ENCODE assay signal across 8 cellular contexts in the genomic region with DNA sequence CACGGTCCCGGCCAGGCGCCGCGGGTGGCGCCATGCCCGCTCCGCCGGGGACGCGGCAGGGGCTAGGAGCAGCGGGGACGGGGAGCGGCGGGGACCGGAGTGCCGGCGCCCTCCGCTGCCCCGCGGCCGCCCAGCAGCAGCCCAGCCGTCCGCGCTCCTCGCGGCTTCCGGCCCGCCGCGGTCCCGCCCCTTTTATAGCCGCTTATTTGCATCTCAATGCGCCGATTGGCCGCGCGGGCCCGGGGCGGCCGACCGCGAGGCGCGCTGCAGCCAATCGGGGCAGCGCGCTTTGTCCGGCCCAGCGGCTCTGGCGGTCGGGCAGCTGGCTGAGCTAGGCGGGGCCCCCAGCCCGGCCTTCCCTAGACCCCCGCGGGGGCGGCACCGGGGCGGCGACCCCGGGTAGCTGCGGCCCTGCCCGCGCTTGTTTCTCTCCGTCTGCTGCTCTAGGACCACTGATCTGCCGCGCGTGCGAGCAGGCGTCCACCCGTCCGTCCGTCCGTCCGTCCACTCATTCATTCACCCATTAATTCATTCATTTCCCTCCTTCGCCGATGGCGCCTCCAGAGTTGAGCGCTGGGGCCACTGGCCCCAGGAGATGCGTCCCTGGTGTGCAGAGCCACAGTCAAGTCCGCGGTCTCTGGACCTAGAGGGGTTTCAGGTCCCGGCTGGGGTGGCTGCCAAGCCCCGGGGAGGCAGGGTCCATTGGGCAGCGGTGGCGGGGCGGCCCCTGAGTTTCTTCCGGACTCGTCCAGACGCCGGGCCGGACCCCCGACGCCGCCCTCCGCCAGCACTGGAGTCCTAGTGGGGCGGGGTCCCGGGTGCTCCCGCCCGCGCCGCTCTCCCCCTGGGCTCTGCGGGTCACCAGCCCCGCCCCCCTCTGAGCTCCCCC. TPM values are rescaled to one million over a fixed set of nuclear protein-coding genes. Genes with fewer than 3 reads are reported as not detected.
A peak's percentile ranks its signal among the peaks of the same experiment; 100 is the strongest.
DNase-seq lines count a peak whose midpoint lies in the region; ATAC-seq, FAIRE-seq and TF ChIP-seq lines count a peak whose summit lies in the region.

A gene with protein sequence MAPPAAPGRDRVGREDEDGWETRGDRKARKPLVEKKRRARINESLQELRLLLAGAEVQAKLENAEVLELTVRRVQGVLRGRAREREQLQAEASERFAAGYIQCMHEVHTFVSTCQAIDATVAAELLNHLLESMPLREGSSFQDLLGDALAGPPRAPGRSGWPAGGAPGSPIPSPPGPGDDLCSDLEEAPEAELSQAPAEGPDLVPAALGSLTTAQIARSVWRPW (minus strand): TSS at position 167 of the 889 bp plus-strand sequence. CDS start 133 bp downstream, at position 34.

- in situ Hi-C loops in SK-MEL-5 (cut with HindIII; ENCODE audit: low pct_unique_long_range_greater_than_20kb, low sequenced_read_pairs), result no loop called here

- H3K4me1 ChIP-seq in HEK293 (ENCODE audit: control insufficient read depth, insufficient read depth, low read length), result peaks cover 8% of the 10 kb centered on the region
- H3K4me1 ChIP-seq in pancreas, result peaks cover 15 to 33% (median 17%) of the 10 kb centered on the region in 3 donors
- H3K4me1 ChIP-seq in thoracic aorta (ENCODE audit: control insufficient read depth in 1 of 2, low read depth in 2 of 2), result peaks cover 6 to 30% of the 10 kb centered on the region in 2 donors

- TF ChIP-seq CTCF in HEK293 (tag by site-specific recombination; IDR thresholded peaks at IDR 0.05), result no peak
- TF ChIP-seq CTCF in pancreas (IDR thresholded peaks at IDR 0.05), result no peak
- TF ChIP-seq CTCF in thoracic aorta (IDR thresholded peaks at IDR 0.05), result no peak

- DNase-seq in GM03348 (ENCODE audit: low spot score), result peak; percentile 99
- peak; percentile 81 for DNase-seq in MV-4-11 (lab: John Stamatoyannopoulos, UW)
- DNase-seq in SK-MEL-5 (ENCODE audit: low read depth, low spot score), result peak; percentile 88
- peak; percentile 76 for DNase-seq in activated naive CD4-positive, alpha-beta T cell treated with anti-CD3 and anti-CD28 coated beads, Interleukin-2, amount 50 U/mL, for 16 hours
- DNase-seq in Right ventricle myocardium inferior (ENCODE audit: missing footprints), result peak; percentile 96
- peak; percentile 85 to 96 (median 91) for DNase-seq in pancreas
- peak; percentile 60 for DNase-seq in thoracic aorta (ENCODE audit: low spot score)

- 0 to 1% methylated on average over 68 to 104 of the region's 104 CpGs for WGBS in pancreas, 2 donors

- ATAC-seq in Right ventricle myocardium inferior (peak; percentile 90), pancreas (peak; percentile 81 to 89 (median 86)), thoracic aorta (ENCODE audit: insufficient number of reproducible peaks, low FRiP score, low read depth) (peak; percentile 49)

- CTCF ChIA-PET in HEK293 (lab: Yijun Ruan, JAX), result interaction anchor here (0.6 to 5.7 kb wide), 3 partner anchors 8 to 75 kb away, joined by 5 to 22 read pairs (median 5); no protein-coding TSS in a partner anchor

- H3K27me3 ChIP-seq in pancreas, result no peaks in the 10 kb centered on the region
- no peaks in the 10 kb centered on the region for H3K27me3 ChIP-seq in thoracic aorta (replicated peaks; ENCODE audit: insufficient read depth)

- peaks cover 0 to under 1% of the 10 kb centered on the region in 2 experiments; a peak in 1 of 3 replicates for H3K36me3 ChIP-seq in HEK293 (ENCODE audit: control insufficient read depth in 2 of 2, insufficient read depth in 1 of 2, low read length in 2 of 2)
- H3K36me3 ChIP-seq in pancreas, result peaks cover 0 to 2% (median 0%) of the 10 kb centered on the region in 3 donors
- H3K36me3 ChIP-seq in thoracic aorta, result peaks cover 2% of the 10 kb centered on the region

- no peak for FAIRE-seq in pancreas (lab: Jason Lieb, UNC)

- H3K27ac ChIP-seq in HEK293 (ENCODE audit: extremely low read depth, low read depth, low read length) (peak within 1 kb of the TSS; percentile 74; the same call in 1 of the 2 replicates), pancreas (peak within 1 kb of the TSS; percentile 38 to 79 (median 68)), thoracic aorta (peak within 1 kb of the TSS in 1 of 2 donors; percentile 14)

- POLR2A ChIA-PET in HEK293 (lab: Yijun Ruan, JAX), result interaction anchor here (0.5 to 1.6 kb wide), 10 partner anchors 9 to 765 kb away, joined by 3 to 7 read pairs (median 4); partner anchors contain the start of gene ILKAP

- intact Hi-C loops in Right ventricle myocardium inferior (cut with DNase I), result loop anchor here (5.0 kb wide), 1 partner anchor 383 kb away; the partner anchor contains the start of gene RAMP1
- intact Hi-C loops in pancreas (cut with DNase I), result no loop called here

- H3K4me3 ChIP-seq in HEK293 (ENCODE audit: low read depth, low read length), result peak within 1 kb of the TSS; percentile 66
- peak within 1 kb of the TSS; percentile 48 to 77 (median 65) for H3K4me3 ChIP-seq in pancreas
- H3K4me3 ChIP-seq in thoracic aorta, result peak within 1 kb of the TSS; percentile 78

- H3K9me3 ChIP-seq in HEK293 (ENCODE audit: control insufficient read depth, insufficient read depth, low read depth, low read length), result no peaks in the 10 kb centered on the region
- no peaks in the 10 kb centered on the region for H3K9me3 ChIP-seq in pancreas
- no peaks in the 10 kb centered on the region for H3K9me3 ChIP-seq in thoracic aorta

TF ChIP-seq in HEK293, 187 proteins besides CTCF, POLR2A, EP300 and RAD21 (continues in another document):
- TF ChIP-seq ZNF544 (tag by site-specific recombination; IDR thresholded peaks at IDR 0.05) (no peak), ZFHX2 (tag by site-specific recombination; conservative IDR thresholded peaks at IDR 0.05) (peak; percentile 29; the same call in 1 of the 2 replicates), KLF17 (tag by site-specific recombination; IDR thresholded peaks at IDR 0.05) (no peak), SP7 (tag by site-specific recombination; IDR thresholded peaks at IDR 0.05) (peak; percentile 43; the same call in 1 of the 2 replicates), SP2 (tag by site-specific recombination; IDR thresholded peaks at IDR 0.05) (peak; percentile 32; the same call in 1 of the 2 replicates), ZNF394 (tag by site-specific recombination; IDR thresholded peaks at IDR 0.05; ENCODE audit: borderline replicate concordance) (no peak)
- TF ChIP-seq, protein P1, sequence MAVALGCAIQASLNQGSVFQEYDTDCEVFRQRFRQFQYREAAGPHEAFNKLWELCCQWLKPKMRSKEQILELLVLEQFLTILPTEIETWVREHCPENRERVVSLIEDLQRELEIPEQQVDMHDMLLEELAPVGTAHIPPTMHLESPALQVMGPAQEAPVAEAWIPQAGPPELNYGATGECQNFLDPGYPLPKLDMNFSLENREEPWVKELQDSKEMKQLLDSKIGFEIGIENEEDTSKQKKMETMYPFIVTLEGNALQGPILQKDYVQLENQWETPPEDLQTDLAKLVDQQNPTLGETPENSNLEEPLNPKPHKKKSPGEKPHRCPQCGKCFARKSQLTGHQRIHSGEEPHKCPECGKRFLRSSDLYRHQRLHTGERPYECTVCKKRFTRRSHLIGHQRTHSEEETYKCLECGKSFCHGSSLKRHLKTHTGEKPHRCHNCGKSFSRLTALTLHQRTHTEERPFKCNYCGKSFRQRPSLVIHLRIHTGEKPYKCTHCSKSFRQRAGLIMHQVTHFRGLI (tag by site-specific recombination; IDR thresholded peaks at IDR 0.05), result 0 out of 2 replicates have a peak, but pooled peaks have one; percentile 38
- TF ChIP-seq, protein P2, sequence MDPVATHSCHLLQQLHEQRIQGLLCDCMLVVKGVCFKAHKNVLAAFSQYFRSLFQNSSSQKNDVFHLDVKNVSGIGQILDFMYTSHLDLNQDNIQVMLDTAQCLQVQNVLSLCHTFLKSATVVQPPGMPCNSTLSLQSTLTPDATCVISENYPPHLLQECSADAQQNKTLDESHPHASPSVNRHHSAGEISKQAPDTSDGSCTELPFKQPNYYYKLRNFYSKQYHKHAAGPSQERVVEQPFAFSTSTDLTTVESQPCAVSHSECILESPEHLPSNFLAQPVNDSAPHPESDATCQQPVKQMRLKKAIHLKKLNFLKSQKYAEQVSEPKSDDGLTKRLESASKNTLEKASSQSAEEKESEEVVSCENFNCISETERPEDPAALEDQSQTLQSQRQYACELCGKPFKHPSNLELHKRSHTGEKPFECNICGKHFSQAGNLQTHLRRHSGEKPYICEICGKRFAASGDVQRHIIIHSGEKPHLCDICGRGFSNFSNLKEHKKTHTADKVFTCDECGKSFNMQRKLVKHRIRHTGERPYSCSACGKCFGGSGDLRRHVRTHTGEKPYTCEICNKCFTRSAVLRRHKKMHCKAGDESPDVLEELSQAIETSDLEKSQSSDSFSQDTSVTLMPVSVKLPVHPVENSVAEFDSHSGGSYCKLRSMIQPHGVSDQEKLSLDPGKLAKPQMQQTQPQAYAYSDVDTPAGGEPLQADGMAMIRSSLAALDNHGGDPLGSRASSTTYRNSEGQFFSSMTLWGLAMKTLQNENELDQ (tag by site-specific recombination; IDR thresholded peaks at IDR 0.05; ENCODE audit: low read depth), result no peak
- TF ChIP-seq, protein P3, sequence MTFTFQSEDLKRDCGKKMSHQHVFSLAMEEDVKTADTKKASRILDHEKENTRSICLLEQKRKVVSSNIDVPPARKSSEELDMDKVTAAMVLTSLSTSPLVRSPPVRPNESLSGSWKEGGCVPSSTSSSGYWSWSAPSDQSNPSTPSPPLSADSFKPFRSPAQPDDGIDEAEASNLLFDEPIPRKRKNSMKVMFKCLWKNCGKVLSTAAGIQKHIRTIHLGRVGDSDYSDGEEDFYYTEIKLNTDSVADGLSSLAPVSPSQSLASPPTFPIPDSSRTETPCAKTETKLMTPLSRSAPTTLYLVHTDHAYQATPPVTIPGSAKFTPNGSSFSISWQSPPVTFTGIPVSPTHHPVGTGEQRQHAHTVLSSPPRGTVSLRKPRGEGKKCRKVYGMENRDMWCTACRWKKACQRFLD (tag by site-specific recombination; IDR thresholded peaks at IDR 0.05), result no peak

RNA-seq across cellular contexts. Expression of the gene that starts here (rescaled TPM):
- 157 and 191 TPM in 2 replicates for total RNA-seq in SK-MEL-5 (2014; rRNA removed; shearing (Covaris generic))
- polyA plus RNA-seq in SK-MEL-5 (2015; cell fraction: cytosol; rRNA removed), result 165 and 196 TPM in 2 replicates
- polyA plus RNA-seq in SK-MEL-5 (2015; cell fraction: nucleus; rRNA removed), result 426 and 578 TPM in 2 replicates
- total RNA-seq in Right ventricle myocardium inferior (4.3 TPM), pancreas (10 to 100 TPM in 4 of 6 donors, 1 to 10 TPM in 2; 4.9 to 18.9 (median 16.0) TPM), thoracic aorta (10 to 100 TPM in 1 of 2 donors, 1 to 10 TPM in 1; 2.5 to 12.3 TPM)
- 10 to 100 TPM; 11.1 to 22.7 TPM for polyA plus RNA-seq in pancreas
